9 cellular contexts compared by ENCODE assay signal in genomic region chr12:6963741-6964446, GRCh38. TPM values are rescaled to one million over a fixed set of nuclear protein-coding genes. Genes with fewer than 3 reads are reported as not detected.
DNase-seq lines count a peak whose midpoint lies in the region; ATAC-seq lines count a peak whose summit lies in the region.
"Had no signal": no experiment of that assay in that cellular context is flagged by ENCODE, and none has a peak within 500 bp of the region (broad histone marks: within the 10 kb centered on the region; RNA-seq: fewer than 3 reads in every experiment).

No MANE protein-coding gene starts in this region.

- H2BK15ac ChIP-seq in neuronal stem cell (ENCODE audit: low read length), result no peak overlapping the region

- H3K4me2 ChIP-seq in neuronal stem cell (ENCODE audit: insufficient read depth, low read length, poor library complexity, severe bottlenecking), result no peak overlapping the region

- no peak overlapping the region for H3K4me3 Mint-ChIP-seq in effector memory CD8-positive, alpha-beta T cell

- H3K4ac ChIP-seq in neuronal stem cell (ENCODE audit: low read length), result no peak overlapping the region

- peaks cover 29 to 48% of the 10 kb centered on the region in 2 donors for H3K36me3 ChIP-seq in neuronal stem cell (replicated peaks in 1 of 2; ENCODE audit: control insufficient read depth in 2 of 2, insufficient read depth in 2 of 2, low read length in 2 of 2)

- peaks cover 41 to 44% of the 10 kb centered on the region in 2 donors for H3K4me1 Mint-ChIP-seq in effector memory CD8-positive, alpha-beta T cell (ENCODE audit: low read depth in 2 of 2)

- no peak overlapping the region for H3K9ac ChIP-seq in neuronal stem cell (ENCODE audit: low read depth, low read length, poor library complexity)

- H3K27ac Mint-ChIP-seq in effector memory CD8-positive, alpha-beta T cell, result peak overlapping the region; percentile 60 to 68

- H3K79me1 ChIP-seq in neuronal stem cell (ENCODE audit: low read depth, low read length), result no peaks in the 10 kb centered on the region

- DNase-seq in DMS79 (lab: John Stamatoyannopoulos, UW) (peak; percentile 71), NCI-H146 (lab: John Stamatoyannopoulos, UW) (peak; percentile 88), neuronal stem cell (ENCODE audit: low spot score) (no peak), MV-4-11 (lab: John Stamatoyannopoulos, UW) (no peak), NCI-H1092 (lab: John Stamatoyannopoulos, UW) (no peak)
- no peak for DNase-seq in effector memory CD8-positive, alpha-beta T cell
- DNase-seq: nucleus accumbens had no signal

- H4K8ac ChIP-seq in neuronal stem cell (ENCODE audit: low read depth, low read length), result no peak overlapping the region

- H2AK5ac ChIP-seq in neuronal stem cell (ENCODE audit: low read depth, low read length), result no peak overlapping the region

- H3K9me3 Mint-ChIP-seq in effector memory CD8-positive, alpha-beta T cell, result no peaks in the 10 kb centered on the region

- H3K4me1 ChIP-seq in neuronal stem cell (ENCODE audit: control insufficient read depth in 2 of 2, insufficient read depth in 1 of 2, low read depth in 1 of 2, low read length in 2 of 2), result peaks cover 15 to 26% of the 10 kb centered on the region in 2 donors

- no peaks in the 10 kb centered on the region for H3K27me3 ChIP-seq in neuronal stem cell (ENCODE audit: control insufficient read depth in 3 of 3, insufficient read depth in 3 of 3, low read depth in 1 of 3, low read length in 3 of 3)

- no peak overlapping the region for H2BK5ac ChIP-seq in neuronal stem cell (ENCODE audit: low read length)

- H2AFZ ChIP-seq in neuronal stem cell (ENCODE audit: low read length), result peak overlapping the region; percentile 27

- no peaks in the 10 kb centered on the region for H3K9me3 ChIP-seq in neuronal stem cell (replicated peaks in 1 of 2; ENCODE audit: control insufficient read depth in 2 of 2, insufficient read depth in 1 of 2, low read depth in 1 of 2, low read length in 2 of 2)

- no peak for ATAC-seq in effector memory CD8-positive, alpha-beta T cell (replicated peaks)
- ATAC-seq in HG03521 (IDR thresholded peaks at IDR 0.05; ENCODE audit: unreplicated experiment) (no peak), HG03108 (IDR thresholded peaks at IDR 0.05; ENCODE audit: unreplicated experiment) (no peak)

- no peaks in the 10 kb centered on the region for H3K27me3 Mint-ChIP-seq in effector memory CD8-positive, alpha-beta T cell

- no peak overlapping the region for H2BK120ac ChIP-seq in neuronal stem cell (ENCODE audit: low read depth, low read length)

- no peak overlapping the region for H4K91ac ChIP-seq in neuronal stem cell (ENCODE audit: low read depth, low read length, poor library complexity)

- no peak overlapping the region for H3K27ac ChIP-seq in neuronal stem cell (replicated peaks; ENCODE audit: low read length)

- no peak overlapping the region for H3K23ac ChIP-seq in neuronal stem cell (ENCODE audit: low read depth, low read length, poor library complexity)

- peak overlapping the region; percentile 67 for H3K14ac ChIP-seq in neuronal stem cell (ENCODE audit: low read length)

- H2BK12ac ChIP-seq in neuronal stem cell (ENCODE audit: low read length), result no peak overlapping the region

- H3K18ac ChIP-seq in neuronal stem cell (ENCODE audit: low read length), result no peak overlapping the region

- peaks cover 58% of the 10 kb centered on the region for H3K36me3 Mint-ChIP-seq in effector memory CD8-positive, alpha-beta T cell (ENCODE audit: insufficient read depth)

- no peak overlapping the region for H3K4me3 ChIP-seq in neuronal stem cell (ENCODE audit: low read length in 2 of 2)

- WGBS in neuronal stem cell (ENCODE audit: extremely low coverage in 2 of 2, insufficient read length in 2 of 2, insufficient replicate concordance in 1 of 2), 2 donors, result no CpG with 5 or more reads among the region's 18 CpGs

RNA-seq across cellular contexts. Expression of gene PHB2, which starts 6.6 kb away (rescaled TPM):
- 315 TPM for polyA plus RNA-seq in neuronal stem cell (2013, experiment 1 of 2)
- polyA plus RNA-seq in neuronal stem cell (2013, experiment 2 of 2), result 311 TPM

RNA-seq across cellular contexts. Expression of gene EMG1, which starts 6.8 kb away (rescaled TPM):
- 24.4 TPM for polyA plus RNA-seq in neuronal stem cell (2013, experiment 1 of 2)
- 24.2 TPM for polyA plus RNA-seq in neuronal stem cell (2013, experiment 2 of 2)

RNA-seq across cellular contexts. Expression of gene PTPN6, which starts 12.7 kb away (rescaled TPM):
- 3.2 TPM for polyA plus RNA-seq in neuronal stem cell (2013, experiment 1 of 2)
- polyA plus RNA-seq in neuronal stem cell (2013, experiment 2 of 2), result 2.7 TPM

RNA-seq across cellular contexts. Expression of gene C12orf57, which starts 20.1 kb away (rescaled TPM):
- 511 TPM for polyA plus RNA-seq in neuronal stem cell (2013, experiment 1 of 2)
- 489 TPM for polyA plus RNA-seq in neuronal stem cell (2013, experiment 2 of 2)

RNA-seq across cellular contexts. Expression of gene RNU7-1, which starts 20.3 kb away (rescaled TPM):
- polyA plus RNA-seq in neuronal stem cell (2013, experiment 1 of 2), result not detected
- not detected for polyA plus RNA-seq in neuronal stem cell (2013, experiment 2 of 2)

Comparison
In these comparisons a context has a peak if more than half of its experiments do, and no peak if none do; other contexts are left out.
1. DNase-seq: peak in DMS79 (single experiment) and NCI-H146 (single experiment); none in effector memory CD8-positive, alpha-beta T cell (0 of 3), neuronal stem cell (single experiment), MV-4-11 (single experiment) and NCI-H1092 (single experiment).